Comparison of ENCODE assay signal across 9 cellular contexts in the genomic region with DNA sequence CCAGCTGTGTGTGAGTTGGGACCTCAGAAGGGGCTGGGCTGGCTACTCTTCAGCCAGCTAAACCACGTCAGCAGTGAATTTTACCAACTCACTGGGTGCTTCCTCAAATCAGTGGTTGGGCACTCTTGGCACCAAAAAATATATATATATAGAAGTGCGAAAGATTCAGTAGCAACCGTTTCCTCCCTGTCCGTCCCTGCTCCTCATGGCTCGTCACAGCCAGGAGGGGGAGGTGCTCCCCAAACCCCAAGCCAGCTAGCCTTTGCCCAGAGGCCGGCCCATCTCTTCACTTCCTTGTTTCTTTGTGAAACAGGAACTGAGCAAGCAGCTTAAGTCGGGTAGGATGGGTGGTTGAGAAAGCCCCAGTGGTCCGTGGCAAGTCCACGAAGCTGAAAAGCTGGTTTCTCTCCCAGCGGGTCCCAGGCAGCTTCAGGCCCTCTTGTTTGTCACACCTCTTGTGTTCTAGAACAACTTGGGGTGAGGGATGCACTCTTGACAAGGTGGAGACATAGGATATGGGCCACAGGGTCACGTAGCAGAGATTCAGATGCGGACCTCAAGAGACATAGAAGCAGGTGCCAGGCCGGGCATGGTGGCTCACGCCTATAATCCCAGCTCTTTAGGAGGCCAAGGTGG. TPM values are rescaled to one million over a fixed set of nuclear protein-coding genes. Genes with fewer than 3 reads are reported as not detected.
DNase-seq lines count a peak whose midpoint lies in the region; ATAC-seq, FAIRE-seq and TF ChIP-seq lines count a peak whose summit lies in the region.
"Had no signal": no experiment of that assay in that cellular context is flagged by ENCODE, and none has a peak within 500 bp of the region (broad histone marks: within the 10 kb centered on the region; RNA-seq: fewer than 3 reads in every experiment).

No MANE protein-coding gene starts in this region.

- no peak overlapping the region for H3K4me3 ChIP-seq in ascending aorta
- H3K4me3 ChIP-seq in pancreas: no peak overlapping the region
- H3K4me3 ChIP-seq in MG63: no peak overlapping the region

- H3K4me1 ChIP-seq in ascending aorta (no peaks in the 10 kb centered on the region), pancreas (no peaks in the 10 kb centered on the region)

- no peak overlapping the region for H3K27ac ChIP-seq in ascending aorta
- H3K27ac ChIP-seq in pancreas: peak overlapping the region in 2 of 4 donors; percentile 17 to 53

- no peaks in the 10 kb centered on the region for H3K27me3 ChIP-seq in ascending aorta
- peaks cover 0 to 4% (median 0%) of the 10 kb centered on the region in 4 donors for H3K27me3 ChIP-seq in pancreas
- no peaks in the 10 kb centered on the region for H3K27me3 ChIP-seq in MG63

- DNase-seq in Kasumi-1 (lab: John Stamatoyannopoulos, UW) (peak; percentile 77 to 86), ascending aorta (ENCODE audit: low spot score in 2 of 2) (peak; percentile 60 to 78), pancreas (peak in 1 of 6 donors; percentile 63), MG63 (no peak), NCI-H446 treated with DMSO at 0.1 percent for 48 hours (lab: John Stamatoyannopoulos, UW) (no peak), NCI-H526 (lab: John Stamatoyannopoulos, UW) (no peak)
- DNase-seq: IMR-90 had no signal

- ATAC-seq in GM18508 (IDR thresholded peaks at IDR 0.05; ENCODE audit: insufficient read depth, unreplicated experiment): peak; percentile 78
- peak; percentile 73 for ATAC-seq in GM21717 (IDR thresholded peaks at IDR 0.05; ENCODE audit: unreplicated experiment)
- ATAC-seq in pancreas: peak in 3 of 4 donors; percentile 26 to 76 (median 59)

- no peak for FAIRE-seq in pancreas (lab: Jason Lieb, UNC)

- intact Hi-C loops in ascending aorta (cut with DNase I) (no loop called here), pancreas (cut with DNase I) (no loop called here)

- WGBS in pancreas, 2 donors: 77 to 80% methylated on average over 14 of the region's 14 CpGs

- H3K36me3 ChIP-seq in ascending aorta: no peaks in the 10 kb centered on the region
- H3K36me3 ChIP-seq in pancreas: no peaks in the 10 kb centered on the region
- no peaks in the 10 kb centered on the region for H3K36me3 ChIP-seq in MG63

- TF ChIP-seq CTCF in ascending aorta (IDR thresholded peaks at IDR 0.05) (no peak), pancreas (IDR thresholded peaks at IDR 0.05) (no peak)

- H3K9me3 ChIP-seq in ascending aorta: no peaks in the 10 kb centered on the region
- no peaks in the 10 kb centered on the region for H3K9me3 ChIP-seq in pancreas
- H3K9me3 ChIP-seq in MG63: no peaks in the 10 kb centered on the region

RNA-seq across cellular contexts. Expression of a gene that starts 6.8 kb away (rescaled TPM):
- total RNA-seq in ascending aorta (31.0 TPM), pancreas (1 to 10 TPM in 4 of 6 donors, under 1 TPM in 2; 0.31 to 8.5 (median 2.3) TPM)
- polyA plus RNA-seq in pancreas: 1 to 10 TPM; 1.0 to 1.4 TPM
- total RNA-seq in MG63 (2014; rRNA removed; shearing (Covaris generic); ENCODE audit: low replicate concordance): not detected in 2 replicates
- total RNA-seq: IMR-90 had no signal
- polyA plus RNA-seq: IMR-90 had no signal

RNA-seq across cellular contexts. Expression of a gene that starts 34.1 kb away (rescaled TPM):
- total RNA-seq in ascending aorta: 7.7 TPM
- 1 to 10 TPM in 2 of 6 donors, under 1 TPM in 4; 0.08 to 1.0 (median 0.20) TPM for total RNA-seq in pancreas
- under 1 TPM; 0.07 to 0.27 TPM for polyA plus RNA-seq in pancreas
- not detected in 2 replicates for total RNA-seq in MG63 (2014; rRNA removed; shearing (Covaris generic); ENCODE audit: low replicate concordance)

Comparison
In these comparisons a context has a peak if more than half of its experiments do, and no peak if none do; other contexts are left out.
1. DNase-seq: peak in Kasumi-1 (2 of 2) and ascending aorta (2 of 2); none in MG63 (single experiment), NCI-H446 treated with DMSO at 0.1 percent for 48 hours (single experiment) and NCI-H526 (0 of 2).
2. Peak in every context shown above with its lines, with median percentiles within 50 percentile points of each other: ATAC-seq.